In genomic region chr10:71278691-71279588, GRCh38 we compare ENCODE assay signal across 1 cellular context.
A peak's percentile ranks its signal among the peaks of the same experiment; 100 is the strongest.
TF ChIP-seq lines count a peak whose summit lies in the region.

No MANE protein-coding gene starts in this region.

TF ChIP-seq in HEK293, 187 proteins besides CTCF, POLR2A, EP300 and RAD21 (continued from another document):
- TF ChIP-seq TSHZ1 (tag by site-specific recombination; IDR thresholded peaks at IDR 0.05; ENCODE audit: borderline replicate concordance) (no peak), ZIC2 (tag by site-specific recombination; IDR thresholded peaks at IDR 0.05) (peak; percentile 67), ZNF426 (tag by site-specific recombination; IDR thresholded peaks at IDR 0.05) (no peak), KLF1 (tag by site-specific recombination; IDR thresholded peaks at IDR 0.05) (peak; percentile 33)
